Comparison of ENCODE assay signal across 8 cellular contexts in genomic region chr21:35428489-35428888, GRCh38.
DNase-seq lines count a peak whose midpoint lies in the region; ATAC-seq lines count a peak whose summit lies in the region.

No MANE protein-coding gene starts in this region.

- H3K9ac ChIP-seq in iPS-15b (ENCODE audit: low read depth, low read length): no peak overlapping the region

- no peak for ATAC-seq in HG03108 (IDR thresholded peaks at IDR 0.05; ENCODE audit: unreplicated experiment)
- ATAC-seq in GM18511 (IDR thresholded peaks at IDR 0.05; ENCODE audit: unreplicated experiment): no peak
- ATAC-seq in GM18519 (IDR thresholded peaks at IDR 0.05; ENCODE audit: low FRiP score, unreplicated experiment): no peak

- H3K9me3 ChIP-seq in iPS-15b (ENCODE audit: control insufficient read depth, insufficient read depth, low read length): no peaks in the 10 kb centered on the region

- no peaks in the 10 kb centered on the region for H3K36me3 ChIP-seq in iPS-15b (ENCODE audit: control insufficient read depth, insufficient read depth, low read length)

- no peaks in the 10 kb centered on the region for H3K27me3 ChIP-seq in iPS-15b (ENCODE audit: control insufficient read depth, insufficient read depth, low read length)

- H3K4me1 ChIP-seq in iPS-15b (ENCODE audit: control insufficient read depth, insufficient read depth, low read length): no peaks in the 10 kb centered on the region

- H3K4me3 ChIP-seq in iPS-15b (ENCODE audit: low read depth, low read length): peak overlapping the region; percentile 8

- DNase-seq in LHCN-M2 (ENCODE audit: low read depth) (peak; percentile 31), SHP77 (lab: John Stamatoyannopoulos, UW) (no peak)
- peak in 3 of 4 experiments; percentile 6 to 43 (median 27) for DNase-seq in activated naive CD4-positive, alpha-beta T cell (lab: John Stamatoyannopoulos, UW)
- DNase-seq in stimulated activated CD4-positive, alpha-beta T cell treated with anti-CD3 and anti-CD28 coated beads, Interleukin-2, amount 100 ng/mL, for 4 hours (ENCODE audit: low read depth): peak; percentile 16

Comparison
In these comparisons a context has a peak if more than half of its experiments do, and no peak if none do; other contexts are left out.
1. DNase-seq: peak in LHCN-M2 (single experiment), activated naive CD4-positive, alpha-beta T cell (3 of 4) and stimulated activated CD4-positive, alpha-beta T cell treated with anti-CD3 and anti-CD28 coated beads, Interleukin-2, amount 100 ng/mL, for 4 hours (single experiment); none in SHP77 (0 of 2).